Comparison of ENCODE assay signal across 8 cellular contexts in genomic region chr6:136289579-136290405, GRCh38. TPM values are rescaled to one million over a fixed set of nuclear protein-coding genes. Genes with fewer than 3 reads are reported as not detected.
DNase-seq lines count a peak whose midpoint lies in the region; ATAC-seq, FAIRE-seq and TF ChIP-seq lines count a peak whose summit lies in the region.

Gene BCLAF1, minus strand, starts transcription at chr6:136289846. Its CDS starts 9,980 bp downstream, at chr6:136279866.

- DNase-seq in D341Med (ENCODE audit: low spot score) (peak; percentile 94), HuH-7 (ENCODE audit: low spot score) (peak; percentile 88)
- DNase-seq in activated CD8-positive, alpha-beta memory T cell treated with anti-CD3 and anti-CD28 coated beads, Interleukin-2, amount 50 U/mL, for 48 hours, result peak; percentile 99
- peak; percentile 99 for DNase-seq in stimulated activated CD8-positive, alpha-beta memory T cell treated with anti-CD3 and anti-CD28 coated beads, Interleukin-15, amount 100 ng/mL, for 4 hours (ENCODE audit: low read depth in 2 of 2)

- peaks cover 13% of the 10 kb centered on the region for H3K36me3 ChIP-seq in OCI-LY3 (replicated peaks; ENCODE audit: low read depth, low read length)
- H3K36me3 ChIP-seq in mesodermal cell (ENCODE audit: control insufficient read depth, insufficient read depth, low read length), result peaks cover 8% of the 10 kb centered on the region

- no peaks in the 10 kb centered on the region for H3K27me3 ChIP-seq in OCI-LY3 (ENCODE audit: low read depth, low read length)

- no peak for TF ChIP-seq CTCF in OCI-LY3 (IDR thresholded peaks at IDR 0.05; ENCODE audit: low read depth, low read length)

- H3K9me3 ChIP-seq in OCI-LY3 (ENCODE audit: insufficient read depth, low read length) (no peaks in the 10 kb centered on the region), mesodermal cell (ENCODE audit: control insufficient read depth, low read length) (no peaks in the 10 kb centered on the region)

- peak within 1 kb of the TSS; percentile 87 for H3K4me2 ChIP-seq in OCI-LY3 (ENCODE audit: low read length)

- WGBS in mesodermal cell (ENCODE audit: insufficient coverage in 2 of 2), 2 experiments, result 0 to 1% methylated on average over 41 to 53 of the region's 60 CpGs

- H3K9ac ChIP-seq in OCI-LY3 (ENCODE audit: low read length), result peak within 1 kb of the TSS; percentile 99

- H4K20me1 ChIP-seq in OCI-LY3 (ENCODE audit: insufficient read depth, low read length), result peaks cover 44% of the 10 kb centered on the region

- H2AFZ ChIP-seq in OCI-LY3 (ENCODE audit: low read depth, low read length), result peak within 1 kb of the TSS; percentile 63; the same call in 1 of the 2 replicates

- peak; percentile 91 for ATAC-seq in GM21515 (IDR thresholded peaks at IDR 0.05; ENCODE audit: unreplicated experiment)

- H3K4me3 ChIP-seq in OCI-LY3 (ENCODE audit: low read length), result peak within 1 kb of the TSS; percentile 97
- peak within 1 kb of the TSS; percentile 71 for H3K4me3 ChIP-seq in mesodermal cell (ENCODE audit: extremely low read depth, insufficient read depth, low read length, poor library complexity, severe bottlenecking)

- peaks cover 35% of the 10 kb centered on the region for H3K4me1 ChIP-seq in OCI-LY3 (ENCODE audit: low read length)
- peaks cover 11% of the 10 kb centered on the region for H3K4me1 ChIP-seq in mesodermal cell (ENCODE audit: control insufficient read depth, insufficient read depth, low read length, poor library complexity, severe bottlenecking)

- FAIRE-seq in endometrium (lab: Jason Lieb, UNC), result peak; percentile 98

- peak within 1 kb of the TSS; percentile 92 for H3K27ac ChIP-seq in OCI-LY3 (ENCODE audit: low read length)
- H3K27ac ChIP-seq in mesodermal cell (ENCODE audit: low read depth, low read length, severe bottlenecking), result peak within 1 kb of the TSS; percentile 99

- H3K79me2 ChIP-seq in OCI-LY3 (ENCODE audit: low read length), result peaks cover 52% of the 10 kb centered on the region

RNA-seq across cellular contexts. Expression of gene BCLAF1, which starts in this region (rescaled TPM):
- polyA plus RNA-seq in mesodermal cell (2013, experiment 1 of 2), result 90.5 TPM
- polyA plus RNA-seq in mesodermal cell (2013, experiment 2 of 2), result 104 TPM

Comparison
In these comparisons a context has a peak if more than half of its experiments do, and no peak if none do; other contexts are left out.
1. Peak in every context shown above with its lines: DNase-seq, ATAC-seq, H3K4me3 ChIP-seq and H3K27ac ChIP-seq.